ENCODE assay signal across 1 cellular context in the genomic region with DNA sequence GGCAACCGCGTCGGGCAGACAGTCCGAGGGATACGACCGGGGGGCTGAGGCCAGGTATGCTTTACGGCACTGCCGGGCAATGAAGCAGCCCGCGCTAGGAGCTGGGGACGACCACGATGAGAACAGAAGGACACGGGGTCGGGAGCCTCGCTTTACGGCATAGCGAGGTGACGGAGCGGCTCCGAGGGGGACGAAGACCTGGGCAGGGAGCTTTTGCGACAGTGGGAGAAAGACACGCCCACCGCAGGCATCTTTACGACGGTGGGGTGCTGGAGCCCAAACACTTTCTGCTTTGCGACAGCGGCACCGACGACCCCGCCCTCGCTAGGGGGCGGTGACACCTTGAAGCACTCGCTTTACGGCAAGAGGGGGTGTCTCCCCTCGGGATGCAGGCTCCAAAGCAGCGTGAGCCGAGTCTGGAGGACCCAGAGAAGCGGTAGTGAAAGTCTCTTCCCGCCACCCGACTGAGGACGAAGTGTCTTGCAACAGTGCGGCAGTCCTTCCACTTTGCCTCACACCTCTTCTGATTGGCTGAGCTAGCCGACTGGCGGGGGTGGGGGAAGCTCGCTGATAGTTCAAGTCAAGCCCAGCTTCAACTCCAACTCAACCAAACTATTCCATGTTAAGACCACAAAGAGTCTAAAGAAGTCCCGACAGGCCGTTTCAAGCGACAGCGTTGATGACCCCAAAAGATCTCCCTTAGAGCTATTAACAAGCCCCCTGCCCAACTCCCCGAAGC.
A peak's percentile ranks its signal among the peaks of the same experiment; 100 is the strongest.
TF ChIP-seq lines count a peak whose summit lies in the region.

No MANE protein-coding gene starts in this region.

TF ChIP-seq in HEK293, 187 proteins besides CTCF, POLR2A, EP300 and RAD21 (continued from another document):
- TF ChIP-seq ZNF148 (tag by site-specific recombination; IDR thresholded peaks at IDR 0.05; ENCODE audit: borderline replicate concordance), result no peak
- TF ChIP-seq ZNF292 (tag by site-specific recombination; IDR thresholded peaks at IDR 0.05; ENCODE audit: borderline replicate concordance, low read depth), result no peak
- no peak for TF ChIP-seq ZNF626 (tag by site-specific recombination; IDR thresholded peaks at IDR 0.05)
- TF ChIP-seq, protein P1, sequence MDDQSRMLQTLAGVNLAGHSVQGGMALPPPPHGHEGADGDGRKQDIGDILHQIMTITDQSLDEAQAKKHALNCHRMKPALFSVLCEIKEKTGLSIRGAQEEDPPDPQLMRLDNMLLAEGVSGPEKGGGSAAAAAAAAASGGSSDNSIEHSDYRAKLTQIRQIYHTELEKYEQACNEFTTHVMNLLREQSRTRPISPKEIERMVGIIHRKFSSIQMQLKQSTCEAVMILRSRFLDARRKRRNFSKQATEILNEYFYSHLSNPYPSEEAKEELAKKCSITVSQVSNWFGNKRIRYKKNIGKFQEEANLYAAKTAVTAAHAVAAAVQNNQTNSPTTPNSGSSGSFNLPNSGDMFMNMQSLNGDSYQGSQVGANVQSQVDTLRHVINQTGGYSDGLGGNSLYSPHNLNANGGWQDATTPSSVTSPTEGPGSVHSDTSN (CRISPR knock-in tag; IDR thresholded peaks at IDR 0.05), result peak; percentile 71
- TF ChIP-seq, protein P2, sequence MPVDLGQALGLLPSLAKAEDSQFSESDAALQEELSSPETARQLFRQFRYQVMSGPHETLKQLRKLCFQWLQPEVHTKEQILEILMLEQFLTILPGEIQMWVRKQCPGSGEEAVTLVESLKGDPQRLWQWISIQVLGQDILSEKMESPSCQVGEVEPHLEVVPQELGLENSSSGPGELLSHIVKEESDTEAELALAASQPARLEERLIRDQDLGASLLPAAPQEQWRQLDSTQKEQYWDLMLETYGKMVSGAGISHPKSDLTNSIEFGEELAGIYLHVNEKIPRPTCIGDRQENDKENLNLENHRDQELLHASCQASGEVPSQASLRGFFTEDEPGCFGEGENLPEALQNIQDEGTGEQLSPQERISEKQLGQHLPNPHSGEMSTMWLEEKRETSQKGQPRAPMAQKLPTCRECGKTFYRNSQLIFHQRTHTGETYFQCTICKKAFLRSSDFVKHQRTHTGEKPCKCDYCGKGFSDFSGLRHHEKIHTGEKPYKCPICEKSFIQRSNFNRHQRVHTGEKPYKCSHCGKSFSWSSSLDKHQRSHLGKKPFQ (tag by site-specific recombination; IDR thresholded peaks at IDR 0.05), result no peak
- TF ChIP-seq, protein P3, sequence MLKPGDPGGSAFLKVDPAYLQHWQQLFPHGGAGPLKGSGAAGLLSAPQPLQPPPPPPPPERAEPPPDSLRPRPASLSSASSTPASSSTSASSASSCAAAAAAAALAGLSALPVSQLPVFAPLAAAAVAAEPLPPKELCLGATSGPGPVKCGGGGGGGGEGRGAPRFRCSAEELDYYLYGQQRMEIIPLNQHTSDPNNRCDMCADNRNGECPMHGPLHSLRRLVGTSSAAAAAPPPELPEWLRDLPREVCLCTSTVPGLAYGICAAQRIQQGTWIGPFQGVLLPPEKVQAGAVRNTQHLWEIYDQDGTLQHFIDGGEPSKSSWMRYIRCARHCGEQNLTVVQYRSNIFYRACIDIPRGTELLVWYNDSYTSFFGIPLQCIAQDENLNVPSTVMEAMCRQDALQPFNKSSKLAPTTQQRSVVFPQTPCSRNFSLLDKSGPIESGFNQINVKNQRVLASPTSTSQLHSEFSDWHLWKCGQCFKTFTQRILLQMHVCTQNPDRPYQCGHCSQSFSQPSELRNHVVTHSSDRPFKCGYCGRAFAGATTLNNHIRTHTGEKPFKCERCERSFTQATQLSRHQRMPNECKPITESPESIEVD (tag by site-specific recombination; IDR thresholded peaks at IDR 0.05), result no peak
